13 cellular contexts compared by ENCODE assay signal in the genomic region with DNA sequence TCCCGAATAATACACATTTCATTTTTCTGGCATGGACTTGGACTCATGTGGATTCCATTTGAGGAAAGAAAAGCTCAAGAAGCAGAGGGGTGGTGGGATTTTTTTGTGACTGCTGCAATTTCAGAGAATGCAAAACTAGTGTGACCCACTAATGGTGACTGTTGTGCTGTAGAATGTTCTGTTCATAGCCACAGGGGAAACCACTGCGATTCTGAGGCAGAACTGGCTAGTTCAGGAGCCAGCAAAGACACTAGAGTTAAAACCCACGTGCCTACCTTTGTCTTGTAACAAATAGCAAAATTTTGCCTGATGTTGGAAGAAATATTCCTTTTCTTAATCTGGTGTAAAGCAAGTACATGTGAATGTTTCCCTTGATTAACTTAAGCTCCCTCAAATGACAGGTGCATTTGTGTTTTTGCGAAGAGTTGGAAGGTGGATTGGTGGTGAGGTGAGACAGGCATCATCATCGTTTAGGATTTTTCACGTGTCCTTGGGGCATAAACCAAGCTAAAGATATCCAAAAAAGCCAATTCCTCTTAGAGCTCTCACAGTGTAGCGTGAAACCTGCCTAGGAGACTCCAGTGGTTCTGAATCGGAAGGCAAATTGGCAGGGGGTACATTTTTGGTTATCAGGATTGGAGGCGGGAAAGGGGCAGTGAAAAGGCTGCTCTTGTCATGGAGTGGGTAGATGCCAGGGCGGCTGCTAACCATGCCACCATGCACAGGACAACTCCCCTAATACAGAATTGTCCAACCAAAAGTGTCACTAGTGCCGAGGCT. TPM values are rescaled to one million over a fixed set of nuclear protein-coding genes. Genes with fewer than 3 reads are reported as not detected.
A peak's percentile ranks its signal among the peaks of the same experiment; 100 is the strongest.
DNase-seq lines count a peak whose midpoint lies in the region; ATAC-seq and TF ChIP-seq lines count a peak whose summit lies in the region.
"Had no signal": no experiment of that assay in that cellular context is flagged by ENCODE, and none has a peak within 500 bp of the region (broad histone marks: within the 10 kb centered on the region; RNA-seq: fewer than 3 reads in every experiment).

No MANE protein-coding gene starts in this region.

- WGBS in SK-N-SH (ENCODE audit: low lambda C conversion rate), result 62% methylated on average over 11 of the region's 11 CpGs
- WGBS in gastroesophageal sphincter (ENCODE audit: low coverage in 1 of 2), 2 donors, result 52 to 65% methylated on average over 5 of the region's 11 CpGs

- peaks cover 0 to 2% of the 10 kb centered on the region in 2 donors for H3K9me3 Mint-ChIP-seq in activated T-cell treated with anti-CD3 and anti-CD28 coated beads, Interleukin-2, amount 50 U/mL, for 72 hours
- no peaks in the 10 kb centered on the region for H3K9me3 Mint-ChIP-seq in stimulated activated naive CD8-positive, alpha-beta T cell treated with anti-CD3 and anti-CD28 coated beads, Interleukin-15, amount 100 ng/mL, for 72 hours

- no peak overlapping the region for H3K4me2 ChIP-seq in SK-N-SH

- peaks cover 13% of the 10 kb centered on the region for H3F3A ChIP-seq in SK-N-SH (replicated peaks; ENCODE audit: insufficient read depth)

- TF ChIP-seq POLR2A in gastroesophageal sphincter (IDR thresholded peaks at IDR 0.05), result no peak

- CTCF ChIA-PET in SK-N-SH (lab: Yijun Ruan, JAX), result interaction anchor here (1.0 to 2.2 kb wide), 2 partner anchors 10 to 136 kb away, joined by 3 to 7 read pairs; no protein-coding TSS in a partner anchor

- H3K27ac ChIP-seq in SK-N-SH (ENCODE audit: low read depth in 2 of 2, low read length in 1 of 2), result peak overlapping the region; percentile 24 to 58
- peak overlapping the region in 3 of 4 donors; percentile 24 to 39 (median 35) for H3K27ac ChIP-seq in gastroesophageal sphincter

- H3K9me3 ChIP-seq in SK-N-SH (no peaks in the 10 kb centered on the region), gastroesophageal sphincter (no peaks in the 10 kb centered on the region)

- H3K4me1 ChIP-seq in SK-N-SH (ENCODE audit: control insufficient read depth in 1 of 2, insufficient read depth in 2 of 2, low read depth in 1 of 2, low read length in 1 of 2) (peaks cover 0 to 7% of the 10 kb centered on the region in 2 experiments; a peak in 1 of 4 replicates), gastroesophageal sphincter (peaks cover 0 to 40% (median 0%) of the 10 kb centered on the region in 3 donors)

- no peaks in the 10 kb centered on the region for H4K20me1 ChIP-seq in SK-N-SH (ENCODE audit: insufficient read depth)

- no peak for TF ChIP-seq RAD21 in SK-N-SH (IDR thresholded peaks at IDR 0.05; ENCODE audit: low read length)

- DNase-seq in activated T-cell treated with anti-CD3 and anti-CD28 coated beads, Interleukin-2, amount 50 U/mL, for 72 hours, result peak in 1 of 2 donors; percentile 38
- DNase-seq in activated T-cell treated with anti-CD3 and anti-CD28 coated beads for 4 hours, result no peak
- no peak for DNase-seq in SK-N-SH
- DNase-seq in stimulated activated naive CD8-positive, alpha-beta T cell treated with anti-CD3 and anti-CD28 coated beads, Interleukin-15, amount 100 ng/mL, for 72 hours, result peak in 1 of 2 donors; percentile 29
- no peak for DNase-seq in left lobe of liver (ENCODE audit: low spot score)
- no peak for DNase-seq in NCI-H2107 treated with DMSO at 0.1 percent for 48 hours (lab: John Stamatoyannopoulos, UW; ENCODE audit: unreplicated experiment)
- DNase-seq in EL, result no peak
- DNase-seq: amniotic stem cell, NCI-H146 had no signal

- POLR2A ChIA-PET in SK-N-SH (lab: Yijun Ruan, JAX), result no interaction called here

- peaks cover 38% of the 10 kb centered on the region for H3K27me3 Mint-ChIP-seq in activated T-cell treated with anti-CD3 and anti-CD28 coated beads, Interleukin-2, amount 50 U/mL, for 72 hours (ENCODE audit: low read depth)
- H3K27me3 Mint-ChIP-seq in stimulated activated naive CD8-positive, alpha-beta T cell treated with anti-CD3 and anti-CD28 coated beads, Interleukin-15, amount 100 ng/mL, for 72 hours, result no peaks in the 10 kb centered on the region
- H3K27me3 Mint-ChIP-seq: type B pancreatic cell had no signal

- H3K4me3 Mint-ChIP-seq in activated T-cell treated with anti-CD3 and anti-CD28 coated beads, Interleukin-2, amount 50 U/mL, for 72 hours, result peak overlapping the region; percentile 60 to 88
- peak overlapping the region; percentile 74 to 75 for H3K4me3 Mint-ChIP-seq in stimulated activated naive CD8-positive, alpha-beta T cell treated with anti-CD3 and anti-CD28 coated beads, Interleukin-15, amount 100 ng/mL, for 72 hours
- H3K4me3 Mint-ChIP-seq: type B pancreatic cell had no signal

- TF ChIP-seq EP300 in SK-N-SH (IDR thresholded peaks at IDR 0.05; ENCODE audit: borderline replicate concordance in 1 of 2, low read depth in 1 of 2, low read length in 1 of 2) (no peak), gastroesophageal sphincter (IDR thresholded peaks at IDR 0.05) (no peak)

- H3K36me3 ChIP-seq in SK-N-SH (replicated peaks in 1 of 2; ENCODE audit: control insufficient read depth in 1 of 2, insufficient read depth in 2 of 2, low read length in 1 of 2) (no peaks in the 10 kb centered on the region), gastroesophageal sphincter (no peaks in the 10 kb centered on the region)

- H3K27me3 ChIP-seq in SK-N-SH (ENCODE audit: insufficient read depth) (no peaks in the 10 kb centered on the region), gastroesophageal sphincter (no peaks in the 10 kb centered on the region)

- no peaks in the 10 kb centered on the region for H3K9me2 ChIP-seq in SK-N-SH

- no peak for TF ChIP-seq CTCF in SK-N-SH (IDR thresholded peaks at IDR 0.05)
- no peak for TF ChIP-seq CTCF in gastroesophageal sphincter (IDR thresholded peaks at IDR 0.05)

- H3K79me2 ChIP-seq in SK-N-SH (ENCODE audit: insufficient read depth), result no peaks in the 10 kb centered on the region

- peaks cover 0 to 8% of the 10 kb centered on the region in 2 donors for H3K36me3 Mint-ChIP-seq in activated T-cell treated with anti-CD3 and anti-CD28 coated beads, Interleukin-2, amount 50 U/mL, for 72 hours (ENCODE audit: insufficient read depth in 2 of 2)
- H3K36me3 Mint-ChIP-seq: type B pancreatic cell had no signal

- H3K4me1 Mint-ChIP-seq in activated T-cell treated with anti-CD3 and anti-CD28 coated beads, Interleukin-2, amount 50 U/mL, for 72 hours (ENCODE audit: low read depth), result peaks cover 92% of the 10 kb centered on the region
- H3K4me1 Mint-ChIP-seq in stimulated activated naive CD8-positive, alpha-beta T cell treated with anti-CD3 and anti-CD28 coated beads, Interleukin-15, amount 100 ng/mL, for 72 hours, result peaks cover 84% of the 10 kb centered on the region

- peak; percentile 43 to 49 for ATAC-seq in activated T-cell treated with anti-CD3 and anti-CD28 coated beads, Interleukin-2, amount 50 U/mL, for 72 hours (replicated peaks in 1 of 2)
- ATAC-seq in gastroesophageal sphincter (no peak), left lobe of liver (no peak)
- peak; percentile 47 for ATAC-seq in stimulated activated naive CD8-positive, alpha-beta T cell treated with anti-CD3 and anti-CD28 coated beads, Interleukin-15, amount 100 ng/mL, for 72 hours

- H3K9ac ChIP-seq in SK-N-SH, result no peak overlapping the region

- H3K4me3 ChIP-seq in SK-N-SH (ENCODE audit: low read depth in 2 of 2, low read length in 1 of 2) (no peak overlapping the region), gastroesophageal sphincter (no peak overlapping the region)

- peak overlapping the region; percentile 98 for H3K27ac Mint-ChIP-seq in activated T-cell treated with anti-CD3 and anti-CD28 coated beads, Interleukin-2, amount 50 U/mL, for 72 hours
- H3K27ac Mint-ChIP-seq in stimulated activated naive CD8-positive, alpha-beta T cell treated with anti-CD3 and anti-CD28 coated beads, Interleukin-15, amount 100 ng/mL, for 72 hours, result peak overlapping the region; percentile 81 to 86
- H3K27ac Mint-ChIP-seq: type B pancreatic cell had no signal

- no peak overlapping the region for H2AFZ ChIP-seq in SK-N-SH (ENCODE audit: low read depth)

TF ChIP-seq in SK-N-SH, 30 proteins besides CTCF, POLR2A, EP300 and RAD21:
- TF ChIP-seq MEF2A (IDR thresholded peaks at IDR 0.05; ENCODE audit: borderline replicate concordance, low read depth), result no peak
- no peak for TF ChIP-seq MXI1 (IDR thresholded peaks at IDR 0.05; ENCODE audit: low read depth, low read length)
- no peak for TF ChIP-seq POLR2AphosphoS5 (IDR thresholded peaks at IDR 0.05; ENCODE audit: low read depth, low read length)
- TF ChIP-seq GATA2 (CRISPR knock-in tag; IDR thresholded peaks at IDR 0.05), result no peak
- no peak for TF ChIP-seq CHD2 (IDR thresholded peaks at IDR 0.05; ENCODE audit: low read length, partially characterized antibody)
- TF ChIP-seq FOSL2 (IDR thresholded peaks at IDR 0.05; ENCODE audit: borderline replicate concordance, low read depth), result no peak
- TF ChIP-seq JUND (IDR thresholded peaks at IDR 0.05), result no peak

RNA-seq across cellular contexts. Expression of a gene that starts 38.1 kb away (rescaled TPM):
- under 1 TPM in 1 of 2 donors, not detected in 1; 0.09 TPM for total RNA-seq in activated T-cell treated with anti-CD3 and anti-CD28 coated beads, Interleukin-2, amount 50 U/mL, for 72 hours
- polyA plus RNA-seq in SK-N-SH (2012; rRNA removed), result 1.9 and 2.6 TPM in 2 replicates
- polyA plus RNA-seq in SK-N-SH (2012; cell fraction: cytosol; rRNA removed), result 2.4 and 2.5 TPM in 2 replicates
- 3.1 and 6.2 TPM in 2 replicates for polyA plus RNA-seq in SK-N-SH (2012; cell fraction: nucleus; rRNA removed)
- total RNA-seq in gastroesophageal sphincter (not detected), left lobe of liver (not detected)
- total RNA-seq: endothelial cell of umbilical vein, omental fat pad had no signal
- polyA plus RNA-seq: endothelial cell of umbilical vein had no signal

Comparison
In these comparisons a context has a peak if more than half of its experiments do, and no peak if none do; other contexts are left out.
1. ATAC-seq: peak in activated T-cell treated with anti-CD3 and anti-CD28 coated beads, Interleukin-2, amount 50 U/mL, for 72 hours (2 of 2) and stimulated activated naive CD8-positive, alpha-beta T cell treated with anti-CD3 and anti-CD28 coated beads, Interleukin-15, amount 100 ng/mL, for 72 hours (single experiment); none in gastroesophageal sphincter (single experiment) and left lobe of liver (single experiment).